Comparison of ENCODE assay signal across 9 cellular contexts in the genomic region with DNA sequence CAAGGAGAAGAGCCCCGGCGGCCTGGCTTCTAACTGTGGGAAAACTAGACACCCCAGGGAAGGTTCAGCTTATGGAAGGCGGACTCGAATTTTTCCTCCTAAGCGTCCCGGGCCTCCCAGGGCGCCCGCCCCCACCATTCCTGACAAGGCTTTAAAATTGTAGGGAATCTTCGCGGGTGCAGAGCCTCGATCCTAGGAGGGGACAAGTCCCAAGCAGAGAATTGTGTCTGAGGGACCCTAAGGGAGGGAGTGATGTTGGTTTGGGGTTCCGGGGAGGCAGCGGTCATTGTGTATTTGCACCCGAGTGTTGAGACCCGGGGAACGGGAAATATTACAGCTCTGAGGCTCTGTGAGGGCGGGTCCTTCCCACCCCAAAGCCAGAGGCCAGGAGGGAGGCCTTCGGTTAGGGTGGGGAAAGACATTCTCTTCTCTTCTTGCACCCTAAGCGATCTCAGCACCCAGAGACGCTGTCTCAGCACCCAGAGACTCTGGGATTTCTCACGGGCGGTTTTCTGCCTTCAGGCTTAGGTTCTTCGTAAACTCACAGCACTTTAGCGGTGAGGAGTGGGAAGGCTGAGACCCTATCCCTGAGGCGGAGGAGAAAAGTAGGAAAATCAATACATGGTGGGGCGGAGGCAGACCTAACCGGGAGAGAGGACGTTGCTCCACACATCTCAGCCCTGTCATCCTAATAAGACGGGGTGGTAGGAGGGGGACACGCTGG. TPM values are rescaled to one million over a fixed set of nuclear protein-coding genes. Genes with fewer than 3 reads are reported as not detected.
DNase-seq lines count a peak whose midpoint lies in the region; ATAC-seq and TF ChIP-seq lines count a peak whose summit lies in the region.
"Had no signal": no experiment of that assay in that cellular context is flagged by ENCODE, and none has a peak within 500 bp of the region (broad histone marks: within the 10 kb centered on the region; RNA-seq: fewer than 3 reads in every experiment).

No MANE protein-coding gene starts in this region.

- H3K36me3 ChIP-seq in thoracic aorta: peaks cover 6% of the 10 kb centered on the region
- H3K36me3 ChIP-seq in uterus: no peaks in the 10 kb centered on the region

- intact Hi-C loops in activated naive CD4-positive, alpha-beta T cell treated with anti-CD3 and anti-CD28 coated beads for 36 hours (cut with micrococcal nuclease): loop anchor here (1.0 kb wide), 1 partner anchor 512 kb away; no protein-coding TSS in a partner anchor
- intact Hi-C loops in uterus (cut with DNase I; ENCODE audit: low total_unique reads): loop anchor here (10.0 kb wide), 1 partner anchor 356 kb away; no protein-coding TSS in a partner anchor

- H3K9me3 ChIP-seq in thoracic aorta (no peaks in the 10 kb centered on the region), uterus (no peaks in the 10 kb centered on the region)

- H3K4me1 Mint-ChIP-seq in activated naive CD4-positive, alpha-beta T cell treated with anti-CD3 and anti-CD28 coated beads for 36 hours (ENCODE audit: low read depth): peaks cover 30% of the 10 kb centered on the region
- H3K4me1 Mint-ChIP-seq in activated naive CD8-positive, alpha-beta T cell treated with anti-CD3 and anti-CD28 coated beads, Interleukin-2, amount 10 ng/mL, durations not matched to agents 7 days and 5 days: peaks cover 25% of the 10 kb centered on the region
- H3K4me1 Mint-ChIP-seq in memory B cell: peaks cover 16% of the 10 kb centered on the region

- peaks cover 13 to 74% of the 10 kb centered on the region in 2 donors for H3K4me1 ChIP-seq in thoracic aorta (ENCODE audit: control insufficient read depth in 1 of 2, low read depth in 2 of 2)
- peaks cover 0 to 4% of the 10 kb centered on the region in 2 donors for H3K4me1 ChIP-seq in uterus

- POLR2A ChIA-PET in activated naive CD8-positive, alpha-beta T cell treated with anti-CD3 and anti-CD28 coated beads, Interleukin-2, amount 10 ng/mL, durations not matched to agents 7 days and 5 days (lab: Charles Lee): no interaction called here

- H3K27ac Mint-ChIP-seq in activated naive CD4-positive, alpha-beta T cell treated with anti-CD3 and anti-CD28 coated beads for 36 hours: no peak overlapping the region
- no peak overlapping the region for H3K27ac Mint-ChIP-seq in activated naive CD8-positive, alpha-beta T cell treated with anti-CD3 and anti-CD28 coated beads, Interleukin-2, amount 10 ng/mL, durations not matched to agents 7 days and 5 days
- no peak overlapping the region for H3K27ac Mint-ChIP-seq in memory B cell

- DNase-seq in activated naive CD4-positive, alpha-beta T cell treated with anti-CD3 and anti-CD28 coated beads for 36 hours: no peak
- DNase-seq in activated naive CD4-positive, alpha-beta T cell treated with Interleukin-2 at 50 U/mL for 16 hours: no peak
- no peak for DNase-seq in activated naive CD8-positive, alpha-beta T cell treated with anti-CD3 and anti-CD28 coated beads, Interleukin-2, amount 10 ng/mL, durations not matched to agents 7 days and 5 days
- DNase-seq in memory B cell (ENCODE audit: low spot score in 2 of 2) (no peak), thoracic aorta (ENCODE audit: low spot score) (no peak), NCI-H524 treated with DMSO at 0.1 percent for 48 hours (lab: John Stamatoyannopoulos, UW) (no peak), uterus (no peak)
- DNase-seq: NCI-H1436 treated with DMSO at 0.1 percent for 48 hours had no signal

- peak overlapping the region; percentile 95 for H3K4me3 ChIP-seq in thoracic aorta
- no peak overlapping the region for H3K4me3 ChIP-seq in uterus

- CTCF ChIA-PET in activated naive CD4-positive, alpha-beta T cell treated with anti-CD3 and anti-CD28 coated beads for 36 hours (lab: Charles Lee): interaction anchor here (0.7 to 4.2 kb wide), 6 partner anchors 9 to 507 kb away, joined by 3 to 42 read pairs (median 3); partner anchors contain the start of gene OSR1

- no peak for TF ChIP-seq POLR2A in uterus (IDR thresholded peaks at IDR 0.05)

- peak overlapping the region; percentile 88 to 96 for H3K27ac ChIP-seq in thoracic aorta
- H3K27ac ChIP-seq in uterus: no peak overlapping the region

- peak overlapping the region; percentile 47 for H3K4me3 Mint-ChIP-seq in activated naive CD4-positive, alpha-beta T cell treated with anti-CD3 and anti-CD28 coated beads for 36 hours
- peak overlapping the region; percentile 30 for H3K4me3 Mint-ChIP-seq in activated naive CD8-positive, alpha-beta T cell treated with anti-CD3 and anti-CD28 coated beads, Interleukin-2, amount 10 ng/mL, durations not matched to agents 7 days and 5 days
- peak overlapping the region; percentile 27 for H3K4me3 Mint-ChIP-seq in memory B cell

- H3K27me3 ChIP-seq in thoracic aorta (replicated peaks; ENCODE audit: insufficient read depth) (no peaks in the 10 kb centered on the region), uterus (no peaks in the 10 kb centered on the region)

- no peak for ATAC-seq in activated naive CD8-positive, alpha-beta T cell treated with anti-CD3 and anti-CD28 coated beads, Interleukin-2, amount 10 ng/mL, durations not matched to agents 7 days and 5 days (ENCODE audit: low read depth)
- ATAC-seq in memory B cell (ENCODE audit: low read depth) (no peak), thoracic aorta (ENCODE audit: insufficient number of reproducible peaks, low FRiP score, low read depth) (no peak), GM18858 (IDR thresholded peaks at IDR 0.05; ENCODE audit: unreplicated experiment) (no peak)

- H3K27me3 Mint-ChIP-seq in activated naive CD4-positive, alpha-beta T cell treated with anti-CD3 and anti-CD28 coated beads for 36 hours (ENCODE audit: low read depth): peaks cover 66% of the 10 kb centered on the region
- H3K27me3 Mint-ChIP-seq in activated naive CD8-positive, alpha-beta T cell treated with anti-CD3 and anti-CD28 coated beads, Interleukin-2, amount 10 ng/mL, durations not matched to agents 7 days and 5 days: peaks cover 63% of the 10 kb centered on the region
- peaks cover 39% of the 10 kb centered on the region for H3K27me3 Mint-ChIP-seq in memory B cell

- peaks cover 2% of the 10 kb centered on the region for H3K36me3 Mint-ChIP-seq in activated naive CD4-positive, alpha-beta T cell treated with anti-CD3 and anti-CD28 coated beads for 36 hours (ENCODE audit: low read depth)
- H3K36me3 Mint-ChIP-seq in activated naive CD8-positive, alpha-beta T cell treated with anti-CD3 and anti-CD28 coated beads, Interleukin-2, amount 10 ng/mL, durations not matched to agents 7 days and 5 days: peaks cover 5% of the 10 kb centered on the region
- H3K36me3 Mint-ChIP-seq in memory B cell: peaks cover 1% of the 10 kb centered on the region

- no peak for TF ChIP-seq CTCF in thoracic aorta (IDR thresholded peaks at IDR 0.05)
- TF ChIP-seq CTCF in uterus (IDR thresholded peaks at IDR 0.05): no peak

- no peaks in the 10 kb centered on the region for H3K9me3 Mint-ChIP-seq in activated naive CD4-positive, alpha-beta T cell treated with anti-CD3 and anti-CD28 coated beads for 36 hours
- peaks cover 1% of the 10 kb centered on the region for H3K9me3 Mint-ChIP-seq in activated naive CD8-positive, alpha-beta T cell treated with anti-CD3 and anti-CD28 coated beads, Interleukin-2, amount 10 ng/mL, durations not matched to agents 7 days and 5 days
- H3K9me3 Mint-ChIP-seq in memory B cell: no peaks in the 10 kb centered on the region

RNA-seq across cellular contexts. Expression of gene OSR1, which starts 7.6 kb away (rescaled TPM):
- total RNA-seq in activated naive CD4-positive, alpha-beta T cell treated with anti-CD3 and anti-CD28 coated beads for 36 hours: not detected
- not detected for total RNA-seq in activated naive CD8-positive, alpha-beta T cell treated with anti-CD3 and anti-CD28 coated beads, Interleukin-2, amount 10 ng/mL, durations not matched to agents 7 days and 5 days
- 100 to 1,000 TPM in 1 of 2 donors, 10 to 100 TPM in 1; 90.7 to 180 TPM for total RNA-seq in thoracic aorta
- 10 to 100 TPM in 3 of 4 donors, 1 to 10 TPM in 1; 4.7 to 26.2 (median 18.6) TPM for total RNA-seq in uterus

Comparison
In these comparisons a context has a peak if more than half of its experiments do, and no peak if none do; other contexts are left out.
1. H3K27ac ChIP-seq: peak in thoracic aorta (2 of 2); none in uterus (0 of 2).
2. RNA of gene OSR1, which starts 7.6 kb away (total RNA-seq): 90.7 to 180 TPM in thoracic aorta and 4.7 to 26.2 TPM in uterus; not detected in activated naive CD8-positive, alpha-beta T cell treated with anti-CD3 and anti-CD28 coated beads, Interleukin-2, amount 10 ng/mL, durations not matched to agents 7 days and 5 days and not detected in activated naive CD4-positive, alpha-beta T cell treated with anti-CD3 and anti-CD28 coated beads for 36 hours; every median in the first group is over 4 times any median in the second.
3. Peak in every context shown above with its lines, with median percentiles within 50 percentile points of each other: H3K4me3 Mint-ChIP-seq.